Comparison of ENCODE assay signal across 25 cellular contexts in genomic region chr2:1607971-1608688, GRCh38.
DNase-seq lines count a peak whose midpoint lies in the region; ATAC-seq and TF ChIP-seq lines count a peak whose summit lies in the region.
"Had no signal": no experiment of that assay in that cellular context is flagged by ENCODE, and none has a peak within 500 bp of the region (broad histone marks: within the 10 kb centered on the region; RNA-seq: fewer than 3 reads in every experiment).

No MANE protein-coding gene starts in this region.

- H3K36me3 ChIP-seq in BLaER1 (no peaks in the 10 kb centered on the region), GM23248 (ENCODE audit: low read depth) (no peaks in the 10 kb centered on the region)
- H3K36me3 ChIP-seq: esophagus muscularis mucosa, thyroid gland had no signal

- peak overlapping the region; percentile 18; the same call in 1 of the 2 replicates for H3K9ac ChIP-seq in BLaER1
- no peak overlapping the region for H3K9ac ChIP-seq in GM23248

- no peaks in the 10 kb centered on the region for H3K9me3 Mint-ChIP-seq in activated naive CD4-positive, alpha-beta T cell treated with anti-CD3 and anti-CD28 coated beads, Interleukin-2, amount 10 ng/mL, durations not matched to agents 7 days and 5 days
- no peaks in the 10 kb centered on the region for H3K9me3 Mint-ChIP-seq in stimulated activated naive CD8-positive, alpha-beta T cell treated with anti-CD3 and anti-CD28 coated beads, Interleukin-15, amount 100 ng/mL, for 72 hours
- H3K9me3 Mint-ChIP-seq: activated CD4-positive, alpha-beta memory T cell treated with anti-CD3 and anti-CD28 coated beads for 36 hours; mesothelial cell of epicardium; natural killer cell; T-helper 2 cell treated with Interferon-gamma antibody and Interleukin-4, amounts not matched to agents 5 μg/mL and 100 μg/mL, for 36 hours; WTC11 had no signal

- in situ Hi-C loops in GM23248 (cut with MboI), result no loop called here

- WGBS in GM23248 (ENCODE audit: low coverage in 1 of 2, low lambda C conversion rate in 2 of 2, missing lambda C conversion rate in 2 of 2), 2 experiments, result 29 to 30% methylated on average over 11 of the region's 11 CpGs

- H2AFZ ChIP-seq in GM23248, result no peak overlapping the region

- peak overlapping the region; percentile 95 for H3K4me2 ChIP-seq in BLaER1
- no peak overlapping the region for H3K4me2 ChIP-seq in GM23248 (ENCODE audit: unreplicated experiment)

- H4K20me1 ChIP-seq in BLaER1 (no peaks in the 10 kb centered on the region), GM23248 (ENCODE audit: insufficient read depth) (no peaks in the 10 kb centered on the region)

- H3K4me1 ChIP-seq in BLaER1, result peaks cover 100% of the 10 kb centered on the region
- peaks cover 15% of the 10 kb centered on the region for H3K4me1 ChIP-seq in GM23248 (ENCODE audit: insufficient read depth)
- H3K4me1 ChIP-seq: thyroid gland had no signal

- H3K4me3 Mint-ChIP-seq in activated naive CD4-positive, alpha-beta T cell treated with anti-CD3 and anti-CD28 coated beads, Interleukin-2, amount 10 ng/mL, durations not matched to agents 7 days and 5 days, result no peak overlapping the region
- no peak overlapping the region for H3K4me3 Mint-ChIP-seq in stimulated activated naive CD8-positive, alpha-beta T cell treated with anti-CD3 and anti-CD28 coated beads, Interleukin-15, amount 100 ng/mL, for 72 hours
- H3K4me3 Mint-ChIP-seq: activated CD4-positive, alpha-beta memory T cell treated with anti-CD3 and anti-CD28 coated beads for 36 hours; mesothelial cell of epicardium; natural killer cell; T-helper 2 cell treated with Interferon-gamma antibody and Interleukin-4, amounts not matched to agents 5 μg/mL and 100 μg/mL, for 36 hours; WTC11 had no signal

- H3K27me3 Mint-ChIP-seq in activated naive CD4-positive, alpha-beta T cell treated with anti-CD3 and anti-CD28 coated beads, Interleukin-2, amount 10 ng/mL, durations not matched to agents 7 days and 5 days, result peaks cover 19% of the 10 kb centered on the region
- peaks cover 12% of the 10 kb centered on the region for H3K27me3 Mint-ChIP-seq in stimulated activated naive CD8-positive, alpha-beta T cell treated with anti-CD3 and anti-CD28 coated beads, Interleukin-15, amount 100 ng/mL, for 72 hours

- H3K4me3 ChIP-seq in BLaER1 (peak overlapping the region; percentile 55; the same call in 1 of the 2 replicates), GM23248 (no peak overlapping the region)
- H3K4me3 ChIP-seq: esophagus muscularis mucosa, skin epidermis, thyroid gland had no signal

- H3K27me3 ChIP-seq in BLaER1, result no peaks in the 10 kb centered on the region
- H3K27me3 ChIP-seq in GM23248 (replicated peaks; ENCODE audit: insufficient read depth), result no peaks in the 10 kb centered on the region
- H3K27me3 ChIP-seq: thyroid gland had no signal

- H3K27ac ChIP-seq in BLaER1, result peak overlapping the region; percentile 94
- no peak overlapping the region for H3K27ac ChIP-seq in GM23248
- H3K27ac ChIP-seq: esophagus muscularis mucosa, HL-60, thyroid gland had no signal

- ATAC-seq in SK-N-SH treated with all-trans-retinoic acid at 6 μM for 48 hours, result peak; percentile 14; the same call in 2 of the 3 replicates
- no peak for ATAC-seq in stimulated activated naive CD8-positive, alpha-beta T cell treated with anti-CD3 and anti-CD28 coated beads, Interleukin-15, amount 100 ng/mL, for 72 hours
- ATAC-seq: left colon, natural killer cell, WTC11 had no signal

- CTCF ChIA-PET in activated naive CD4-positive, alpha-beta T cell treated with anti-CD3 and anti-CD28 coated beads, Interleukin-2, amount 10 ng/mL, durations not matched to agents 7 days and 5 days (lab: Charles Lee), result no interaction called here

- no peaks in the 10 kb centered on the region for H3K9me3 ChIP-seq in BLaER1
- H3K9me3 ChIP-seq in GM23248 (ENCODE audit: low read depth), result no peaks in the 10 kb centered on the region
- H3K9me3 ChIP-seq: esophagus muscularis mucosa, thyroid gland had no signal

- no peak overlapping the region for H3K27ac Mint-ChIP-seq in activated naive CD4-positive, alpha-beta T cell treated with anti-CD3 and anti-CD28 coated beads, Interleukin-2, amount 10 ng/mL, durations not matched to agents 7 days and 5 days
- H3K27ac Mint-ChIP-seq in stimulated activated naive CD8-positive, alpha-beta T cell treated with anti-CD3 and anti-CD28 coated beads, Interleukin-15, amount 100 ng/mL, for 72 hours, result no peak overlapping the region
- H3K27ac Mint-ChIP-seq: activated CD4-positive, alpha-beta memory T cell treated with anti-CD3 and anti-CD28 coated beads for 36 hours; mesothelial cell of epicardium; natural killer cell; T-helper 2 cell treated with Interferon-gamma antibody and Interleukin-4, amounts not matched to agents 5 μg/mL and 100 μg/mL, for 36 hours had no signal

- DNase-seq in GM23248 (peak; percentile 77), kidney tubule cell (ENCODE audit: low spot score) (peak; percentile 68), NCI-H1417 (lab: John Stamatoyannopoulos, UW) (no peak), HPDE6-E6E7 (ENCODE audit: extremely low spot score) (no peak)
- DNase-seq in activated naive CD4-positive, alpha-beta T cell treated with anti-CD3 and anti-CD28 coated beads, Interleukin-2, amount 10 ng/mL, durations not matched to agents 7 days and 5 days, result no peak
- no peak for DNase-seq in stimulated activated naive CD8-positive, alpha-beta T cell treated with anti-CD3 and anti-CD28 coated beads, Interleukin-15, amount 100 ng/mL, for 72 hours
- DNase-seq: activated CD4-positive, alpha-beta memory T cell treated with anti-CD3 and anti-CD28 coated beads for 36 hours; activated T-cell treated with anti-CD3 and anti-CD28 coated beads for 4 hours; amygdala; central memory CD4-positive, alpha-beta T cell; DND-41; natural killer cell; NCI-H2171 treated with DMSO at 0.1 percent for 48 hours; NCI-H82; stimulated activated naive CD4-positive, alpha-beta T cell; thyroid gland had no signal

- no peaks in the 10 kb centered on the region for H3K36me3 Mint-ChIP-seq in activated naive CD4-positive, alpha-beta T cell treated with anti-CD3 and anti-CD28 coated beads, Interleukin-2, amount 10 ng/mL, durations not matched to agents 7 days and 5 days
- H3K36me3 Mint-ChIP-seq: activated CD4-positive, alpha-beta memory T cell treated with anti-CD3 and anti-CD28 coated beads for 36 hours; mesothelial cell of epicardium; natural killer cell had no signal

- no peaks in the 10 kb centered on the region for H3K79me2 ChIP-seq in GM23248 (ENCODE audit: insufficient read depth)

- no peaks in the 10 kb centered on the region for H3K9me2 ChIP-seq in GM23248 (ENCODE audit: insufficient read depth)

- peaks cover 24% of the 10 kb centered on the region for H3F3A ChIP-seq in GM23248 (ENCODE audit: insufficient read depth)

- H3K4me1 Mint-ChIP-seq in activated naive CD4-positive, alpha-beta T cell treated with anti-CD3 and anti-CD28 coated beads, Interleukin-2, amount 10 ng/mL, durations not matched to agents 7 days and 5 days, result no peaks in the 10 kb centered on the region
- peaks cover 10% of the 10 kb centered on the region for H3K4me1 Mint-ChIP-seq in stimulated activated naive CD8-positive, alpha-beta T cell treated with anti-CD3 and anti-CD28 coated beads, Interleukin-15, amount 100 ng/mL, for 72 hours
- H3K4me1 Mint-ChIP-seq: mesothelial cell of epicardium, natural killer cell had no signal

TF ChIP-seq in SK-N-SH treated with all-trans-retinoic acid at 6 μM for 48 hours, 23 proteins besides CTCF, POLR2A, EP300 and RAD21:
- no peak for TF ChIP-seq TOX (CRISPR knock-in tag; IDR thresholded peaks at IDR 0.05; ENCODE audit: borderline replicate concordance)
- no peak for TF ChIP-seq CREB5 (CRISPR knock-in tag; IDR thresholded peaks at IDR 0.05; ENCODE audit: low read depth)
- TF ChIP-seq BACH2 (CRISPR knock-in tag; IDR thresholded peaks at IDR 0.05; ENCODE audit: borderline replicate concordance), result no peak
- no peak for TF ChIP-seq ZC3H10 (CRISPR knock-in tag; IDR thresholded peaks at IDR 0.05)
- no peak for TF ChIP-seq TSHZ2 (CRISPR knock-in tag; IDR thresholded peaks at IDR 0.05)
- no peak for TF ChIP-seq GLIS3 (CRISPR knock-in tag; IDR thresholded peaks at IDR 0.05)

Comparison
In these comparisons a context has a peak if more than half of its experiments do, and no peak if none do; other contexts are left out.
1. DNase-seq: peak in GM23248 (single experiment) and kidney tubule cell (single experiment); none in NCI-H1417 (0 of 3), HPDE6-E6E7 (single experiment), activated naive CD4-positive, alpha-beta T cell treated with anti-CD3 and anti-CD28 coated beads, Interleukin-2, amount 10 ng/mL, durations not matched to agents 7 days and 5 days (single experiment) and stimulated activated naive CD8-positive, alpha-beta T cell treated with anti-CD3 and anti-CD28 coated beads, Interleukin-15, amount 100 ng/mL, for 72 hours (0 of 2).